Comparison of ENCODE assay signal across 13 cellular contexts in genomic region chr1:1352784-1353388, GRCh38. TPM values are rescaled to one million over a fixed set of nuclear protein-coding genes. Genes with fewer than 3 reads are reported as not detected.
A peak's percentile ranks its signal among the peaks of the same experiment; 100 is the strongest.
DNase-seq lines count a peak whose midpoint lies in the region; ATAC-seq and TF ChIP-seq lines count a peak whose summit lies in the region.
"Had no signal": no experiment of that assay in that cellular context is flagged by ENCODE, and none has a peak within 500 bp of the region (broad histone marks: within the 10 kb centered on the region; RNA-seq: fewer than 3 reads in every experiment).

No MANE protein-coding gene starts in this region.

- H3K4me3 ChIP-seq in AG10803 (ENCODE audit: low read length) = peak overlapping the region; percentile 31

- H3K27me3 Mint-ChIP-seq in Calu3 (ENCODE audit: unreplicated experiment) (no peaks in the 10 kb centered on the region), mesothelial cell of epicardium (ENCODE audit: low read depth) (peaks cover 4% of the 10 kb centered on the region)
- H3K27me3 Mint-ChIP-seq in activated CD4-positive, alpha-beta memory T cell treated with anti-CD3 and anti-CD28 coated beads, Interleukin-2, amount 10 ng/mL, durations not matched to agents 7 days and 5 days = peaks cover 28% of the 10 kb centered on the region

- H3K4me1 Mint-ChIP-seq in Calu3 (ENCODE audit: low read depth, unreplicated experiment) (no peaks in the 10 kb centered on the region), mesothelial cell of epicardium (peaks cover 21% of the 10 kb centered on the region)
- H3K4me1 Mint-ChIP-seq in activated CD4-positive, alpha-beta memory T cell treated with anti-CD3 and anti-CD28 coated beads, Interleukin-2, amount 10 ng/mL, durations not matched to agents 7 days and 5 days = peaks cover 15% of the 10 kb centered on the region

- H3K9me3 Mint-ChIP-seq in Calu3 (ENCODE audit: low read depth, unreplicated experiment) (no peaks in the 10 kb centered on the region), mesothelial cell of epicardium (no peaks in the 10 kb centered on the region)
- no peaks in the 10 kb centered on the region for H3K9me3 Mint-ChIP-seq in activated CD4-positive, alpha-beta memory T cell treated with anti-CD3 and anti-CD28 coated beads, Interleukin-2, amount 10 ng/mL, durations not matched to agents 7 days and 5 days

- H3K36me3 Mint-ChIP-seq in Calu3 (ENCODE audit: insufficient read depth, unreplicated experiment) (peaks cover 34% of the 10 kb centered on the region), mesothelial cell of epicardium (peaks cover 2% of the 10 kb centered on the region)
- no peaks in the 10 kb centered on the region for H3K36me3 Mint-ChIP-seq in activated CD4-positive, alpha-beta memory T cell treated with anti-CD3 and anti-CD28 coated beads, Interleukin-2, amount 10 ng/mL, durations not matched to agents 7 days and 5 days (ENCODE audit: low read depth)

- H3K27ac Mint-ChIP-seq in Calu3 (ENCODE audit: unreplicated experiment) (peak overlapping the region; percentile 54), mesothelial cell of epicardium (peak overlapping the region; percentile 50)
- H3K27ac Mint-ChIP-seq in activated CD4-positive, alpha-beta memory T cell treated with anti-CD3 and anti-CD28 coated beads, Interleukin-2, amount 10 ng/mL, durations not matched to agents 7 days and 5 days = no peak overlapping the region

- POLR2A ChIA-PET in activated CD4-positive, alpha-beta memory T cell treated with anti-CD3 and anti-CD28 coated beads, Interleukin-2, amount 10 ng/mL, durations not matched to agents 7 days and 5 days (lab: Charles Lee) = interaction anchor here (0.8 to 2.9 kb wide), 2 partner anchors 19 to 22 kb away, joined by 3 to 14 read pairs; partner anchors contain the start of gene AURKAIP1

- H3K4me3 Mint-ChIP-seq in Calu3 (ENCODE audit: low read depth, unreplicated experiment) (peak overlapping the region; percentile 53), mesothelial cell of epicardium (peak overlapping the region; percentile 60)
- H3K4me3 Mint-ChIP-seq in activated CD4-positive, alpha-beta memory T cell treated with anti-CD3 and anti-CD28 coated beads, Interleukin-2, amount 10 ng/mL, durations not matched to agents 7 days and 5 days = peak overlapping the region; percentile 48

- ATAC-seq in GM18505 (IDR thresholded peaks at IDR 0.05; ENCODE audit: unreplicated experiment) (no peak), HG02678 (IDR thresholded peaks at IDR 0.05; ENCODE audit: unreplicated experiment) (no peak)

- no peak for TF ChIP-seq POLR2A in GM18505 (IDR thresholded peaks at IDR 0.05; ENCODE audit: borderline replicate concordance, extremely low read depth, insufficient read depth, insufficient read length)

- no peak for DNase-seq in AG10803 (ENCODE audit: low read depth)
- DNase-seq in Calu3 = no peak
- no peak for DNase-seq in activated CD4-positive, alpha-beta memory T cell treated with anti-CD3 and anti-CD28 coated beads, Interleukin-2, amount 10 ng/mL, durations not matched to agents 7 days and 5 days
- no peak for DNase-seq in mesothelial cell of epicardium (ENCODE audit: low spot score in 2 of 2, unreplicated experiment in 2 of 2)
- no peak for DNase-seq in cerebellar nuclear complex (lab: John Stamatoyannopoulos, UW)
- DNase-seq in AG20443 (ENCODE audit: low spot score) = no peak
- DNase-seq: activated CD4-positive, alpha-beta T cell treated with anti-CD3 and anti-CD28 coated beads, Interleukin-2, amount 50 U/mL, for 1 hour; NCI-H2081 treated with DMSO at 0.1 percent for 48 hours; nucleus accumbens; stimulated activated CD4-positive, alpha-beta T cell treated with anti-CD3 and anti-CD28 coated beads, Interleukin-4, amount 100 ng/mL, for 24 hours had no signal

- no TSS peak for BruUV-seq in Calu3 (replicated peaks; lab: Mats Ljungman, UMichigan)

- intact Hi-C loops in Calu3 (cut with micrococcal nuclease; ENCODE audit: unreplicated experiment) = no loop called here

- TF ChIP-seq CTCF in AG10803 (conservative IDR thresholded peaks at IDR 0.05; ENCODE audit: low read length) (no peak), Calu3 (IDR thresholded peaks at IDR 0.05; ENCODE audit: unreplicated experiment) (no peak), mesothelial cell of epicardium (IDR thresholded peaks at IDR 0.05; ENCODE audit: unreplicated experiment) (no peak)

- CTCF ChIA-PET in Calu3 (lab: Charles Lee) = no interaction called here
- CTCF ChIA-PET in activated CD4-positive, alpha-beta memory T cell treated with anti-CD3 and anti-CD28 coated beads, Interleukin-2, amount 10 ng/mL, durations not matched to agents 7 days and 5 days (lab: Charles Lee) = interaction anchor here (3.0 kb wide), 1 partner anchor 18 kb away, joined by 13 read pairs; no protein-coding TSS in a partner anchor

RNA-seq across cellular contexts. Expression of gene DVL1, which starts 3.7 kb away (rescaled TPM):
- total RNA-seq in Calu3 (2022) = 83.9 and 90.9 TPM in 2 replicates
- total RNA-seq in activated CD4-positive, alpha-beta memory T cell treated with anti-CD3 and anti-CD28 coated beads, Interleukin-2, amount 10 ng/mL, durations not matched to agents 7 days and 5 days = 10 to 100 TPM; 36.0 to 37.8 TPM
- 54.5 to 58.5 TPM (median 54.7 TPM) in 3 replicates for total RNA-seq in mesothelial cell of epicardium

RNA-seq across cellular contexts. Expression of gene MXRA8, which starts 5.5 kb away (rescaled TPM):
- total RNA-seq in Calu3 (2022) = not detected in 2 replicates
- total RNA-seq in activated CD4-positive, alpha-beta memory T cell treated with anti-CD3 and anti-CD28 coated beads, Interleukin-2, amount 10 ng/mL, durations not matched to agents 7 days and 5 days = under 1 TPM; 0.18 to 0.23 TPM
- 157 to 163 TPM (median 161 TPM) in 3 replicates for total RNA-seq in mesothelial cell of epicardium
- total RNA-seq: SK-MEL-5 had no signal

RNA-seq across cellular contexts. Expression of gene TAS1R3, which starts 21.8 kb away (rescaled TPM):
- total RNA-seq in Calu3 (2022) (0.24 and 0.42 TPM in 2 replicates), mesothelial cell of epicardium (0.98 to 1.0 TPM (median 1.00 TPM) in 3 replicates)
- under 1 TPM; 0.75 to 0.78 TPM for total RNA-seq in activated CD4-positive, alpha-beta memory T cell treated with anti-CD3 and anti-CD28 coated beads, Interleukin-2, amount 10 ng/mL, durations not matched to agents 7 days and 5 days
- total RNA-seq: SK-MEL-5 had no signal

RNA-seq across cellular contexts. Expression of gene AURKAIP1, which starts 22.1 kb away (rescaled TPM):
- total RNA-seq in Calu3 (2022) = 98.9 and 107 TPM in 2 replicates
- total RNA-seq in activated CD4-positive, alpha-beta memory T cell treated with anti-CD3 and anti-CD28 coated beads, Interleukin-2, amount 10 ng/mL, durations not matched to agents 7 days and 5 days = 100 to 1,000 TPM; 121 to 122 TPM
- total RNA-seq in mesothelial cell of epicardium = 75.5 to 78.6 TPM (median 78.3 TPM) in 3 replicates

RNA-seq across cellular contexts. Expression of gene CPTP, which starts 28.3 kb away (rescaled TPM):
- total RNA-seq in Calu3 (2022) (20.1 and 23.7 TPM in 2 replicates), mesothelial cell of epicardium (17.8 to 19.3 TPM (median 18.5 TPM) in 3 replicates)
- total RNA-seq in activated CD4-positive, alpha-beta memory T cell treated with anti-CD3 and anti-CD28 coated beads, Interleukin-2, amount 10 ng/mL, durations not matched to agents 7 days and 5 days = 10 to 100 TPM; 19.8 to 21.9 TPM

Comparison
In these comparisons a context has a peak if more than half of its experiments do, and no peak if none do; other contexts are left out.
1. RNA of gene MXRA8, which starts 5.5 kb away (total RNA-seq): 157 to 163 TPM in mesothelial cell of epicardium; 0.18 to 0.23 TPM in activated CD4-positive, alpha-beta memory T cell treated with anti-CD3 and anti-CD28 coated beads, Interleukin-2, amount 10 ng/mL, durations not matched to agents 7 days and 5 days and not detected in Calu3; every median in the first group is over 100 times any median in the second.
2. Peak in every context shown above with its lines, with median percentiles within 50 percentile points of each other: H3K4me3 Mint-ChIP-seq.